Comparison of ENCODE assay signal across 14 cellular contexts in the genomic region with DNA sequence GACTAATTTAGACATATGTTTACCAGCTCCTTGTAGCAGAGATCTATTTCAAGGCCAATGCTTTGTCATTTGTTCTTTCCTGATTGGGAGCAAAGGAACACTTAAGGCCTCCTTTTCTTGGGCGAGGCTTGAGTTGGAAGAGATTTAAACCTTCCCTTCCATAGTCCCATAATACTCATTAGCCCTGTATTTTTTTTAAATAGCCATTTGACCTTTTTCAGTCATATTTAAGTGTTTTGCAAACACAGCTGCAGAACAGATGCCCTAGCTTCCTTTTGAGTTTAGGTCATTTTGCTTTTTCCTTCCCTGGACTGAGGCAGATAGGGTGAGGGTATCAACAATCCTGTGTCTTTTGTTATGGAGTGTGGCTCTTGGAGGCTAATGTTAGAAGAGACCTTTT.
DNase-seq lines count a peak whose midpoint lies in the region; ATAC-seq and TF ChIP-seq lines count a peak whose summit lies in the region.
"Had no signal": no experiment of that assay in that cellular context is flagged by ENCODE, and none has a peak within 500 bp of the region (broad histone marks: within the 10 kb centered on the region; RNA-seq: fewer than 3 reads in every experiment).

No MANE protein-coding gene starts in this region.

- H3K4me1 ChIP-seq in left lung = peaks cover 0 to 5% of the 10 kb centered on the region in 2 donors

- H3K27me3 ChIP-seq in left lung = no peaks in the 10 kb centered on the region

- H3K9me3 ChIP-seq in left lung = no peaks in the 10 kb centered on the region

- H3K27ac ChIP-seq in left lung = no peak overlapping the region

- intact Hi-C loops in left lung (cut with DNase I) = no loop called here

- H3K4me3 ChIP-seq in fibroblast of villous mesenchyme (ENCODE audit: low read depth, low read length) = no peak overlapping the region
- H3K4me3 ChIP-seq in left lung = no peak overlapping the region

- no peak for TF ChIP-seq CTCF in fibroblast of villous mesenchyme (IDR thresholded peaks at IDR 0.05; ENCODE audit: insufficient read depth, low read depth, low read length)
- TF ChIP-seq CTCF in left lung (IDR thresholded peaks at IDR 0.05) = no peak

- no peaks in the 10 kb centered on the region for H3K36me3 ChIP-seq in left lung

- DNase-seq in DMS53 treated with DMSO at 0.1 percent for 48 hours (lab: John Stamatoyannopoulos, UW; ENCODE audit: unreplicated experiment) (peak; percentile 65), NCI-H146 (lab: John Stamatoyannopoulos, UW) (peak; percentile 80), SHP77 treated with DMSO at 0.1 percent for 48 hours (lab: John Stamatoyannopoulos, UW) (peak; percentile 64), fibroblast of villous mesenchyme (ENCODE audit: low read depth) (peak; percentile 54), islet precursor cell (no peak), left lung (no peak)
- DNase-seq: COR-L47; DMS153; NCI-H1436; NCI-H2107; NCI-H2227 treated with DMSO at 0.1 percent for 48 hours; NCI-H524; NK-92 treated with Interleukin-12 subunit alpha and Interleukin-12 subunit beta, amount 100 ng/mL, for 24 hours had no signal

- no peak for ATAC-seq in GM21390 (IDR thresholded peaks at IDR 0.05; ENCODE audit: unreplicated experiment)
- ATAC-seq in left lung = no peak

Comparison
In these comparisons a context has a peak if more than half of its experiments do, and no peak if none do; other contexts are left out.
1. DNase-seq: peak in DMS53 treated with DMSO at 0.1 percent for 48 hours (single experiment), NCI-H146 (single experiment), SHP77 treated with DMSO at 0.1 percent for 48 hours (single experiment) and fibroblast of villous mesenchyme (single experiment); none in islet precursor cell (single experiment) and left lung (0 of 2).